In the genomic region with DNA sequence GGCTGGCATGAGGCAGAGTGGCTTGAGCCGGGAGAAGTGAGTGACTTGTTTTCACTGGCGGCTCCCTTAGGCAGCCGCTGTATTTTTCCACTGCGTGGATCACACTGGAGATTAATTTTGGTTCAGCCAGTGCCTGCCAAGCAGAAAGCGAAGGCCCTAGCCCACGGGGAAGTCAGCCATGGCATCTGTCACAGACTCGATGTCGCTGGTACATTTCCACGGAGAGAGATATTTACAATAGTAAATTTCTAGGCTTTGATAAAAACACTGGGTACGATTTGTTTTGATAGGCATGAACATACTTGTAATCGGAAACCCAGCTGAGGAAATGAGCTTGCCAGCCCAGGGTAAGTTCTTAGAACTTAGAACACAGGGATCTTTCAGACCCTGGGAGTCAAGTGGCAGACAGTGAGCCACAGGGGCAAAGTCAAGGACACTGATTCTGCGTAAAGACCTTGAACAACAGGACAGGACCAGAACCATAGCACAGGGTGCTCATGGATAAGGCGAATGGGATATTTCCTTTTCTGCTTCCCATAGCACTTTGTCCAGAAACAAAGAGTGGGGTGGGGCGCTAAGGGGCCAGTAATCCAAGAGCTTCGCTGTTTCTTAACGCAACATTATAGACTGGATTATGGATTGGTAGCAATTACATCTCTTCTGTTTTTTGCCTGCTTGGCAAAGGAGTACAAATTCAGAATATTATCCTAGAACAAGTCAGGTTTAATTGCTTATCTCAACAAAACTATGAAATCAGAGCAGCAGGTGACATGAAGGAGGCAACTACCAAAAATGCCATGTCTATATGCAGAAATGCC, we compare ENCODE assay signal across 8 cellular contexts. TPM values are rescaled to one million over a fixed set of nuclear protein-coding genes. Genes with fewer than 3 reads are reported as not detected.
DNase-seq lines count a peak whose midpoint lies in the region; ATAC-seq and TF ChIP-seq lines count a peak whose summit lies in the region.

No MANE protein-coding gene starts in this region.

- peaks cover 4 to 18% (median 5%) of the 10 kb centered on the region in 4 donors for H3K4me1 ChIP-seq in liver (ENCODE audit: control insufficient read depth in 4 of 4, insufficient read depth in 4 of 4, low read length in 3 of 4)

- peak overlapping the region; percentile 86 for H3K27ac Mint-ChIP-seq in stimulated activated naive B cell treated with anti-CD40 and anti-IgM and Interleukin-4, amounts not matched to agents 10 μg/mL and 1 μg/mL and 100 μg/mL, for 72 hours

- no peak for TF ChIP-seq CTCF in RWPE1 (conservative IDR thresholded peaks at IDR 0.05; ENCODE audit: low read depth)
- no peak for TF ChIP-seq CTCF in liver (IDR thresholded peaks at IDR 0.05; ENCODE audit: low read depth, low read length, missing input control)

- DNase-seq in COLO829 (ENCODE audit: low spot score) (peak; percentile 42), RWPE1 (ENCODE audit: low spot score) (peak; percentile 52), dedifferentiated amniotic fluid mesenchymal stem cell (ENCODE audit: extremely low spot score) (peak; percentile 78), NCI-H2227 treated with DMSO at 0.1 percent for 48 hours (lab: John Stamatoyannopoulos, UW) (no peak)
- DNase-seq in stimulated activated naive B cell treated with anti-CD40 and anti-IgM and Interleukin-4, amounts not matched to agents 10 μg/mL and 1 μg/mL and 100 μg/mL, for 72 hours = no peak
- DNase-seq in stimulated activated CD4-positive, alpha-beta T cell treated with anti-CD3 and anti-CD28 coated beads, Interleukin-2, amount 100 ng/mL, for 24 hours = no peak

- H3K9me3 Mint-ChIP-seq in stimulated activated naive B cell treated with anti-CD40 and anti-IgM and Interleukin-4, amounts not matched to agents 10 μg/mL and 1 μg/mL and 100 μg/mL, for 72 hours = no peaks in the 10 kb centered on the region

- no peak for ATAC-seq in stimulated activated naive B cell treated with anti-CD40 and anti-IgM and Interleukin-4, amounts not matched to agents 10 μg/mL and 1 μg/mL and 100 μg/mL, for 72 hours (replicated peaks)
- no peak for ATAC-seq in HG03095 (IDR thresholded peaks at IDR 0.05; ENCODE audit: unreplicated experiment)

- no peaks in the 10 kb centered on the region for H3K27me3 ChIP-seq in liver (ENCODE audit: control insufficient read depth in 4 of 4, insufficient read depth in 4 of 4, low read length in 3 of 4)

- no peaks in the 10 kb centered on the region for H3K9me3 ChIP-seq in liver (ENCODE audit: control insufficient read depth in 4 of 4, low read length in 3 of 4)

- POLR2A ChIA-PET in RWPE1 (lab: Yijun Ruan, JAX; ENCODE audit: low non-redundant PET) = interaction anchor here (0.7 kb wide), 2 partner anchors 36 to 41 kb away, joined by 3 to 5 read pairs; no protein-coding TSS in a partner anchor

- H3K27ac ChIP-seq in RWPE1 (peak overlapping the region; percentile 95), liver (ENCODE audit: low read depth in 1 of 2, low read length in 2 of 2) (peak overlapping the region; percentile 89 to 92)

- H3K36me3 ChIP-seq in liver (ENCODE audit: control insufficient read depth in 4 of 4, insufficient read depth in 3 of 4, low read depth in 1 of 4, low read length in 3 of 4) = peaks cover 0 to 28% (median 13%) of the 10 kb centered on the region in 4 donors

- H3K4me3 Mint-ChIP-seq in stimulated activated naive B cell treated with anti-CD40 and anti-IgM and Interleukin-4, amounts not matched to agents 10 μg/mL and 1 μg/mL and 100 μg/mL, for 72 hours = no peak overlapping the region

- H3K27me3 Mint-ChIP-seq in stimulated activated naive B cell treated with anti-CD40 and anti-IgM and Interleukin-4, amounts not matched to agents 10 μg/mL and 1 μg/mL and 100 μg/mL, for 72 hours = no peaks in the 10 kb centered on the region

- H3K36me3 Mint-ChIP-seq in stimulated activated naive B cell treated with anti-CD40 and anti-IgM and Interleukin-4, amounts not matched to agents 10 μg/mL and 1 μg/mL and 100 μg/mL, for 72 hours = peaks cover 15% of the 10 kb centered on the region in 2 donors

- H3K9ac ChIP-seq in liver (ENCODE audit: low read depth in 1 of 2, low read length in 2 of 2) = peak overlapping the region in 1 of 2 donors; percentile 83

- CTCF ChIA-PET in RWPE1 (lab: Yijun Ruan, JAX) = interaction anchor here (0.8 to 1.7 kb wide), 4 partner anchors 50 to 166 kb away, joined by 3 to 6 read pairs (median 4); no protein-coding TSS in a partner anchor

- peaks cover 32 to 56% of the 10 kb centered on the region in 2 donors for H3K4me1 Mint-ChIP-seq in stimulated activated naive B cell treated with anti-CD40 and anti-IgM and Interleukin-4, amounts not matched to agents 10 μg/mL and 1 μg/mL and 100 μg/mL, for 72 hours

- WGBS in liver = 21% methylated on average over 16 of the region's 16 CpGs

- TF ChIP-seq RAD21 in liver (IDR thresholded peaks at IDR 0.05) = peak in 1 of 2 donors; percentile 26

- no peak overlapping the region for H3K4me3 ChIP-seq in liver (ENCODE audit: low read depth in 1 of 3, low read length in 3 of 3)

TF ChIP-seq in liver, 16 proteins besides CTCF, POLR2A, EP300 and RAD21:
- TF ChIP-seq REST (IDR thresholded peaks at IDR 0.05) (peak; percentile 42), RXRA (IDR thresholded peaks at IDR 0.05) (peak; percentile 36 to 78), GABPA (IDR thresholded peaks at IDR 0.05 in 1 of 2, conservative IDR thresholded peaks at IDR 0.05 in 1 of 2) (peak in 1 of 2 donors; percentile 4), HNF4A (conservative IDR thresholded peaks at IDR 0.05) (peak; percentile 78 to 93), YY1 (IDR thresholded peaks at IDR 0.05) (no peak), TAF1 (conservative IDR thresholded peaks at IDR 0.05) (peak; percentile 38), ZBTB33 (IDR thresholded peaks at IDR 0.05) (peak; percentile 32), SP1 (IDR thresholded peaks at IDR 0.05) (peak; percentile 72), HNF4G (IDR thresholded peaks at IDR 0.05) (peak; percentile 53), FOXA2 (IDR thresholded peaks at IDR 0.05) (peak; percentile 26), EGR1 (IDR thresholded peaks at IDR 0.05; ENCODE audit: low read depth in 2 of 2) (peak in 1 of 2 donors; percentile 46), MAX (IDR thresholded peaks at IDR 0.05) (peak; percentile 62), ATF3 (IDR thresholded peaks at IDR 0.05) (peak; percentile 9), FOXA1 (IDR thresholded peaks at IDR 0.05) (peak; percentile 8), JUND (IDR thresholded peaks at IDR 0.05) (peak; percentile 50 to 75), NR2F2 (IDR thresholded peaks at IDR 0.05) (peak; percentile 10)

RNA-seq across cellular contexts. Expression of gene DUSP1, which starts 4.5 kb away (rescaled TPM):
- total RNA-seq in liver = 10 to 100 TPM; 53.2 to 95.0 TPM
- 100 to 1,000 TPM; 124 to 237 TPM for polyA plus RNA-seq in liver

Comparison
In these comparisons a context has a peak if more than half of its experiments do, and no peak if none do; other contexts are left out.
1. DNase-seq: peak in COLO829 (single experiment), RWPE1 (single experiment) and dedifferentiated amniotic fluid mesenchymal stem cell (single experiment); none in stimulated activated naive B cell treated with anti-CD40 and anti-IgM and Interleukin-4, amounts not matched to agents 10 μg/mL and 1 μg/mL and 100 μg/mL, for 72 hours (single experiment), NCI-H2227 treated with DMSO at 0.1 percent for 48 hours (single experiment) and stimulated activated CD4-positive, alpha-beta T cell treated with anti-CD3 and anti-CD28 coated beads, Interleukin-2, amount 100 ng/mL, for 24 hours (0 of 2).